Comparison of ENCODE assay signal across 17 cellular contexts in the genomic region with DNA sequence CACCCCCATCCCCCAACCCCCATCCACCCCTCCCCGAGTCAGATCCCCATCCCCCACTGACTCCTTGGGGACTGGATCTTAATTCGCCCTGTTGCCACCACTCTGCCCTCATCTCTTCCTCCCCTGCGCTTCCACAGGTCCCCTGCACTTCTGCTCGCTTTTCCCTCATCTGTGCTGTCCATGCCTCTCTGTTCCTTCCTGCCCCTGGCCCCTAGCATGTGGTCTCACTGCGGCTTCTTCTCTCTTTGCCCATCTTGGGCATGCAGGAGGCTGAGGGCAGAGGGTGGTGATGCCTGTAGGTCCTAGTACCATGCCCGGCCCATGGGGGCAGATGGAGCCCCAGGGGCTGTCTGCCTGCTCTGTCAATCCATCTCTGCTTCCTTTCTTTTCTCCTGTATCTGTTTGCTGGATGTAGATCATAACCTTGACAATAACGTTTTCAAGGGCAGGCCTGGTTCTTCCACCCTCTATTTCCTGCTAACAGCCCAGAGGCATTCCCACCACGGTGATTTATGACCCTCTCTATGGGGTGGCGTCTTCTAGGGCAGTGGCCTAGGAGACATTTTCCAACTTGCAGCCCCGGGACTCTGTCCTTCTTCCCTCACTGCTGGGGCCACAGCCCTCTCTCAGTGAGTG. TPM values are rescaled to one million over a fixed set of nuclear protein-coding genes. Genes with fewer than 3 reads are reported as not detected.
DNase-seq lines count a peak whose midpoint lies in the region; ATAC-seq, FAIRE-seq and TF ChIP-seq lines count a peak whose summit lies in the region.
"Had no signal": no experiment of that assay in that cellular context is flagged by ENCODE, and none has a peak within 500 bp of the region (broad histone marks: within the 10 kb centered on the region; RNA-seq: fewer than 3 reads in every experiment).

No MANE protein-coding gene starts in this region.

- H3K27me3 ChIP-seq in SJCRH30 = no peaks in the 10 kb centered on the region
- H3K27me3 ChIP-seq in sigmoid colon = no peaks in the 10 kb centered on the region
- H3K27me3 ChIP-seq: gastrocnemius medialis, upper lobe of left lung had no signal

- H3K4me1 ChIP-seq in SJCRH30 (peaks cover 38% of the 10 kb centered on the region), kidney (ENCODE audit: control insufficient read depth in 1 of 2, insufficient read depth in 1 of 2, low read depth in 1 of 2, low read length in 2 of 2) (peaks cover 50 to 51% of the 10 kb centered on the region in 2 donors), sigmoid colon (peaks cover 0 to 41% (median 33%) of the 10 kb centered on the region in 4 donors)

- no peak for TF ChIP-seq EP300 in sigmoid colon (IDR thresholded peaks at IDR 0.05)

- 49 to 53% methylated on average over 10 of the region's 10 CpGs for WGBS in sigmoid colon, 2 donors

- no peak for TF ChIP-seq CTCF in kidney (IDR thresholded peaks at IDR 0.05; ENCODE audit: borderline replicate concordance, extremely low read depth, insufficient read depth)
- TF ChIP-seq CTCF in sigmoid colon (IDR thresholded peaks at IDR 0.05) = no peak

- H3K9ac ChIP-seq in kidney (ENCODE audit: low read length in 2 of 2) = peak overlapping the region in 1 of 2 donors; percentile 62

- intact Hi-C loops in kidney (cut with DNase I) = no loop called here
- intact Hi-C loops in sigmoid colon (cut with DNase I) = no loop called here

- H3K9me3 ChIP-seq in SJCRH30 (replicated peaks) = no peaks in the 10 kb centered on the region
- H3K9me3 ChIP-seq in kidney (ENCODE audit: control insufficient read depth in 1 of 2, low read length in 2 of 2) = no peaks in the 10 kb centered on the region
- no peaks in the 10 kb centered on the region for H3K9me3 ChIP-seq in sigmoid colon
- H3K9me3 ChIP-seq: gastrocnemius medialis, upper lobe of left lung had no signal

- H3K27ac ChIP-seq in SJCRH30 (peak overlapping the region; percentile 60), kidney (ENCODE audit: low read depth in 2 of 2, low read length in 2 of 2) (peak overlapping the region; percentile 58 to 79), sigmoid colon (peak overlapping the region in 3 of 4 donors; percentile 37 to 59 (median 55))
- H3K27ac ChIP-seq: gastrocnemius medialis had no signal

- H3K36me3 ChIP-seq in SJCRH30 (no peaks in the 10 kb centered on the region), kidney (ENCODE audit: control insufficient read depth in 1 of 2, insufficient read depth in 2 of 2, low read length in 2 of 2) (no peaks in the 10 kb centered on the region), sigmoid colon (no peaks in the 10 kb centered on the region)
- H3K36me3 ChIP-seq: gastrocnemius medialis, upper lobe of left lung had no signal

- peak overlapping the region; percentile 4; the same call in 1 of the 2 replicates for H3K4me3 ChIP-seq in SJCRH30
- H3K4me3 ChIP-seq in kidney (ENCODE audit: low read length in 2 of 2) = no peak overlapping the region
- H3K4me3 ChIP-seq in sigmoid colon = no peak overlapping the region
- H3K4me3 ChIP-seq: gastrocnemius medialis, GM12878, skin epidermis, upper lobe of left lung had no signal

- FAIRE-seq in kidney (lab: Jason Lieb, UNC) = no peak
- FAIRE-seq: endometrium, GM12878 had no signal

- DNase-seq in NCI-H510A treated with DMSO at 0.1 percent for 48 hours (lab: John Stamatoyannopoulos, UW) (peak; percentile 48), NCI-H510A (lab: John Stamatoyannopoulos, UW) (no peak), SJCRH30 (peak in 1 of 2 experiments; percentile 23), kidney (no peak), sigmoid colon (no peak), ureter (ENCODE audit: low spot score) (no peak)
- DNase-seq: activated CD8-positive, alpha-beta T cell treated with anti-CD3 and anti-CD28 coated beads for 36 hours; CD4-positive, alpha-beta memory T cell; gastrocnemius medialis; KG1 had no signal

- ATAC-seq in HG02678 (IDR thresholded peaks at IDR 0.05; ENCODE audit: unreplicated experiment) (no peak), HG02981 (IDR thresholded peaks at IDR 0.05; ENCODE audit: unreplicated experiment) (no peak)
- ATAC-seq: activated CD8-positive, alpha-beta T cell treated with anti-CD3 and anti-CD28 coated beads for 36 hours; gastrocnemius medialis had no signal

- no peak for TF ChIP-seq POLR2A in sigmoid colon (IDR thresholded peaks at IDR 0.05)

RNA-seq across cellular contexts. Expression of gene TMEM51, which starts 33.7 kb away (rescaled TPM):
- 20.6 and 21.4 TPM in 2 replicates for total RNA-seq in SJCRH30 (2014; rRNA removed; shearing (Covaris generic))
- 48.4 TPM for total RNA-seq in kidney
- 38.1 TPM for polyA plus RNA-seq in kidney (ENCODE audit: insufficient read depth, low read depth, low replicate concordance)
- 10 to 100 TPM; 12.3 to 20.7 (median 16.3) TPM for total RNA-seq in sigmoid colon
- polyA plus RNA-seq in sigmoid colon = 10 to 100 TPM in 1 of 3 donors, 1 to 10 TPM in 2; 8.8 to 15.3 (median 9.6) TPM
- 38.8 TPM for total RNA-seq in ureter
- total RNA-seq: activated CD8-positive, alpha-beta T cell treated with anti-CD3 and anti-CD28 coated beads for 36 hours had no signal
- polyA plus RNA-seq: CD4-positive, alpha-beta memory T cell had no signal

RNA-seq across cellular contexts. Expression of gene FHAD1, which starts 59.7 kb away (rescaled TPM):
- 1.7 and 2.3 TPM in 2 replicates for total RNA-seq in SJCRH30 (2014; rRNA removed; shearing (Covaris generic))
- 4.2 TPM for total RNA-seq in kidney
- 0.84 TPM for polyA plus RNA-seq in kidney (ENCODE audit: insufficient read depth, low read depth, low replicate concordance)
- 1 to 10 TPM in 1 of 4 donors, under 1 TPM in 1, not detected in 2; 0.27 to 1.1 TPM for total RNA-seq in sigmoid colon
- 1 to 10 TPM in 1 of 3 donors, under 1 TPM in 2; 0.70 to 1.8 (median 0.92) TPM for polyA plus RNA-seq in sigmoid colon
- total RNA-seq in ureter = 12.3 TPM
- total RNA-seq: CD4-positive, alpha-beta memory T cell; gastrocnemius medialis; osteocyte had no signal
